In genomic region chr18:49174478-49174877, GRCh38 we compare ENCODE assay signal across 14 cellular contexts.
DNase-seq lines count a peak whose midpoint lies in the region; ATAC-seq and TF ChIP-seq lines count a peak whose summit lies in the region.
"Had no signal": no experiment of that assay in that cellular context is flagged by ENCODE, and none has a peak within 500 bp of the region (broad histone marks: within the 10 kb centered on the region; RNA-seq: fewer than 3 reads in every experiment).

No MANE protein-coding gene starts in this region.

- H3K9me3 Mint-ChIP-seq in effector memory CD8-positive, alpha-beta T cell: no peaks in the 10 kb centered on the region
- H3K9me3 Mint-ChIP-seq: CD4-positive, alpha-beta T cell had no signal

- peak; percentile 64 for DNase-seq in AG20443 (ENCODE audit: low spot score)
- peak; percentile 9 for DNase-seq in MG63
- DNase-seq in fibroblast of pulmonary artery (ENCODE audit: low read depth): peak; percentile 85
- peak; percentile 30 for DNase-seq in retinal pigment epithelial cell (ENCODE audit: low read depth)
- DNase-seq in effector memory CD8-positive, alpha-beta T cell: no peak
- no peak for DNase-seq in ecto neural progenitor cell (ENCODE audit: low spot score)
- DNase-seq in activated CD4-positive, alpha-beta T cell treated with anti-CD3 and anti-CD28 coated beads, Interleukin-2, amount 50 U/mL, for 1 hour: no peak
- DNase-seq: activated naive CD4-positive, alpha-beta T cell treated with anti-CD3 and anti-CD28 coated beads, Interleukin-2, amount 50 U/mL, for 16 hours; CD4-positive, alpha-beta T cell; NCI-H1105; stimulated activated CD8-positive, alpha-beta memory T cell treated with anti-CD3 and anti-CD28 coated beads, Interleukin-4, amount 100 ng/mL, for 48 hours; WERI-Rb-1 had no signal

- H3K4me1 Mint-ChIP-seq in effector memory CD8-positive, alpha-beta T cell (ENCODE audit: low read depth in 2 of 2): peaks cover 17 to 20% of the 10 kb centered on the region in 2 donors

- TF ChIP-seq CTCF in fibroblast of pulmonary artery (IDR thresholded peaks at IDR 0.05; ENCODE audit: low read length, missing control alignments): no peak
- TF ChIP-seq CTCF in retinal pigment epithelial cell (conservative IDR thresholded peaks at IDR 0.05; ENCODE audit: low read depth, low read length): no peak

- H3K9me3 ChIP-seq in MG63: no peaks in the 10 kb centered on the region
- H3K9me3 ChIP-seq: tibial nerve had no signal

- no peaks in the 10 kb centered on the region for H3K27me3 Mint-ChIP-seq in effector memory CD8-positive, alpha-beta T cell
- H3K27me3 Mint-ChIP-seq: CD4-positive, alpha-beta T cell had no signal

- H3K4me3 ChIP-seq in MG63 (no peak overlapping the region), fibroblast of pulmonary artery (replicated peaks; ENCODE audit: low read depth, low read length) (no peak overlapping the region), retinal pigment epithelial cell (ENCODE audit: low read length) (no peak overlapping the region)
- H3K4me3 ChIP-seq: tibial nerve had no signal

- H3K27ac Mint-ChIP-seq in effector memory CD8-positive, alpha-beta T cell: no peak overlapping the region
- H3K27ac Mint-ChIP-seq: CD4-positive, alpha-beta T cell had no signal

- H3K36me3 Mint-ChIP-seq in effector memory CD8-positive, alpha-beta T cell (ENCODE audit: insufficient read depth): no peaks in the 10 kb centered on the region

- H3K4me3 Mint-ChIP-seq in effector memory CD8-positive, alpha-beta T cell: no peak overlapping the region
- H3K4me3 Mint-ChIP-seq: CD4-positive, alpha-beta T cell had no signal

- H3K36me3 ChIP-seq in MG63: no peaks in the 10 kb centered on the region
- H3K36me3 ChIP-seq: tibial nerve, WERI-Rb-1 had no signal

- no peaks in the 10 kb centered on the region; the same call in 1 of the 2 replicates for H3K27me3 ChIP-seq in MG63
- H3K27me3 ChIP-seq: tibial nerve had no signal

- no peak for ATAC-seq in effector memory CD8-positive, alpha-beta T cell (replicated peaks)
- ATAC-seq in HG03432 (IDR thresholded peaks at IDR 0.05; ENCODE audit: unreplicated experiment): no peak

Comparison
In these comparisons a context has a peak if more than half of its experiments do, and no peak if none do; other contexts are left out.
1. DNase-seq: peak in AG20443 (single experiment), MG63 (single experiment), fibroblast of pulmonary artery (single experiment) and retinal pigment epithelial cell (single experiment); none in effector memory CD8-positive, alpha-beta T cell (0 of 3), ecto neural progenitor cell (single experiment) and activated CD4-positive, alpha-beta T cell treated with anti-CD3 and anti-CD28 coated beads, Interleukin-2, amount 50 U/mL, for 1 hour (single experiment).